ENCODE assay signal across 34 cellular contexts in genomic region chrY:19484997-19485396, GRCh38.
DNase-seq lines count a peak whose midpoint lies in the region; ATAC-seq, FAIRE-seq and TF ChIP-seq lines count a peak whose summit lies in the region.
"Had no signal": no experiment of that assay in that cellular context is flagged by ENCODE, and none has a peak within 500 bp of the region (broad histone marks: within the 10 kb centered on the region; RNA-seq: fewer than 3 reads in every experiment).

No MANE protein-coding gene starts in this region.

- no peaks in the 10 kb centered on the region for H3K79me1 ChIP-seq in H1 (ENCODE audit: low read depth, low read length)

- H4K5ac ChIP-seq in H1 (ENCODE audit: insufficient read length, low read depth, low read length), result no peak overlapping the region

- no peaks in the 10 kb centered on the region; a peak in 1 of 5 replicates for H3K27me3 ChIP-seq in HepG2 (ENCODE audit: control insufficient read depth in 1 of 2, insufficient read depth in 2 of 2, low read length in 2 of 2)
- H3K27me3 ChIP-seq in right lobe of liver, result no peaks in the 10 kb centered on the region
- H3K27me3 ChIP-seq in H1 (replicated peaks in 1 of 4; ENCODE audit: control insufficient read depth in 3 of 4, extremely low read depth in 1 of 4, insufficient read depth in 3 of 4, low read length in 3 of 4), result no peaks in the 10 kb centered on the region
- H3K27me3 ChIP-seq: BE2C; BLaER1; BLaER1 treated with 17β-estradiol and CSF1 and Interleukin-3, amounts not matched to agents 10 nM and 100 nM had no signal

- H3K4me2 ChIP-seq in HepG2 (ENCODE audit: low read depth, low read length) (no peak overlapping the region), A549 (no peak overlapping the region), H1 (ENCODE audit: insufficient read depth in 1 of 2, low read depth in 2 of 2, low read length in 2 of 2) (no peak overlapping the region)
- H3K4me2 ChIP-seq: BLaER1; BLaER1 treated with 17β-estradiol and CSF1 and Interleukin-3, amounts not matched to agents 10 nM and 100 nM had no signal

- H3K9me3 ChIP-seq in HepG2 (ENCODE audit: low read length) (no peaks in the 10 kb centered on the region), right lobe of liver (no peaks in the 10 kb centered on the region), A549 (no peaks in the 10 kb centered on the region), H1 (ENCODE audit: insufficient read depth in 2 of 2, low read depth in 1 of 2, low read length in 1 of 2) (no peaks in the 10 kb centered on the region)
- H3K9me3 ChIP-seq: BE2C; BLaER1; BLaER1 treated with 17β-estradiol and CSF1 and Interleukin-3, amounts not matched to agents 10 nM and 100 nM; Caco-2 had no signal

- no peak overlapping the region for H3K14ac ChIP-seq in H1 (ENCODE audit: insufficient read length)

- H3K4me3 ChIP-seq in HepG2 (replicated peaks in 1 of 3; ENCODE audit: insufficient read depth in 1 of 3, low read depth in 2 of 3, low read length in 3 of 3) (no peak overlapping the region), right lobe of liver (no peak overlapping the region), A549 (no peak overlapping the region), H1 (ENCODE audit: extremely low read depth in 1 of 4, insufficient read depth in 2 of 4, low read depth in 3 of 4, low read length in 4 of 4) (no peak overlapping the region)
- H3K4me3 ChIP-seq: BLaER1; BLaER1 treated with 17β-estradiol and CSF1 and Interleukin-3, amounts not matched to agents 10 nM and 100 nM had no signal

- no peak for TF ChIP-seq RAD21 in HepG2 (CRISPR knock-in tag; IDR thresholded peaks at IDR 0.05)
- TF ChIP-seq RAD21 in A549 (conservative IDR thresholded peaks at IDR 0.05 in 1 of 2, IDR thresholded peaks at IDR 0.05 in 1 of 2), result no peak
- no peak for TF ChIP-seq RAD21 in H1 (IDR thresholded peaks at IDR 0.05 in 1 of 2, conservative IDR thresholded peaks at IDR 0.05 in 1 of 2; ENCODE audit: low read depth in 2 of 2, low read length in 2 of 2)

- intact Hi-C loops in HepG2 (cut with micrococcal nuclease; ENCODE audit: unreplicated experiment), result no loop called here
- intact Hi-C loops in right lobe of liver (cut with DNase I), result no loop called here

- H2BK5ac ChIP-seq in H1 (ENCODE audit: low read depth, low read length), result no peak overlapping the region

- H3K4me3 Mint-ChIP-seq in activated T-cell treated with anti-CD3 and anti-CD28 coated beads, Interleukin-2, amount 50 U/mL, for 72 hours, result no peak overlapping the region
- H3K4me3 Mint-ChIP-seq: B cell; CD14-positive monocyte; CD4-positive, alpha-beta memory T cell; CD4-positive, alpha-beta T cell; CD4-positive, CD25-positive, alpha-beta regulatory T cell; CD8-positive, alpha-beta memory T cell; CD8-positive, alpha-beta T cell had no signal

- no peak for ATAC-seq in HepG2
- ATAC-seq in right lobe of liver, result no peak
- no peak for ATAC-seq in A549
- no peak for ATAC-seq in activated T-cell treated with anti-CD3 and anti-CD28 coated beads, Interleukin-2, amount 50 U/mL, for 72 hours (replicated peaks in 1 of 2)
- ATAC-seq: CD8-positive, alpha-beta T cell had no signal

- POLR2A ChIA-PET in HepG2 (lab: Yijun Ruan, JAX), result no interaction called here
- POLR2A ChIA-PET in A549 (lab: Yijun Ruan, JAX), result no interaction called here
- POLR2A ChIA-PET in H1 (lab: Charles Lee; ENCODE audit: partially characterized antibody), result no interaction called here

- FAIRE-seq in HepG2 (lab: Jason Lieb, UNC) (no peak), A549 (lab: Jason Lieb, UNC) (no peak), H1 (lab: Jason Lieb, UNC) (no peak)
- FAIRE-seq: A204.1, D721Med had no signal

- H3K23me2 ChIP-seq in H1 (ENCODE audit: low read depth, low read length), result no peaks in the 10 kb centered on the region

- H4K8ac ChIP-seq in H1 (ENCODE audit: extremely low read depth, insufficient read depth, low read length), result no peak overlapping the region

- no peak overlapping the region for H2BK12ac ChIP-seq in H1 (ENCODE audit: low read depth, low read length)

- peaks cover 0 to 7% of the 10 kb centered on the region in 2 donors for H3K36me3 Mint-ChIP-seq in activated T-cell treated with anti-CD3 and anti-CD28 coated beads, Interleukin-2, amount 50 U/mL, for 72 hours (ENCODE audit: insufficient read depth in 2 of 2)
- H3K36me3 Mint-ChIP-seq: CD14-positive monocyte; CD4-positive, CD25-positive, alpha-beta regulatory T cell had no signal

- H3K4ac ChIP-seq in H1 (replicated peaks; ENCODE audit: insufficient read length, low read depth, low read length), result no peak overlapping the region

- H3K56ac ChIP-seq in H1 (replicated peaks; ENCODE audit: insufficient read length, low read depth, low read length), result no peak overlapping the region

- no peak overlapping the region for H2BK15ac ChIP-seq in H1 (ENCODE audit: low read length)

- H2AFZ ChIP-seq in HepG2 (ENCODE audit: low read length) (no peak overlapping the region), H1 (ENCODE audit: low read length) (no peak overlapping the region)

- no peaks in the 10 kb centered on the region for H3K4me1 ChIP-seq in HepG2 (ENCODE audit: insufficient read depth, low read length)
- no peaks in the 10 kb centered on the region for H3K4me1 ChIP-seq in right lobe of liver
- H3K4me1 ChIP-seq in A549, result no peaks in the 10 kb centered on the region
- no peaks in the 10 kb centered on the region for H3K4me1 ChIP-seq in H1 (replicated peaks in 1 of 4; ENCODE audit: control insufficient read depth in 3 of 4, insufficient read depth in 4 of 4, low read length in 3 of 4)
- H3K4me1 ChIP-seq: BE2C; BLaER1; BLaER1 treated with 17β-estradiol and CSF1 and Interleukin-3, amounts not matched to agents 10 nM and 100 nM; Caco-2 had no signal

- in situ Hi-C loops in HepG2 (cut with HindIII; ENCODE audit: extremely low pct_ligation_motif_present, low pct_unique_long_range_greater_than_20kb), result no loop called here

- no peak for DNase-seq in HepG2 (ENCODE audit: low spot score)
- DNase-seq in right lobe of liver, result no peak
- no peak for DNase-seq in A549 (ENCODE audit: low read depth in 1 of 2, low spot score in 1 of 2)
- no peak for DNase-seq in H1 (ENCODE audit: low read depth in 1 of 2, low spot score in 2 of 2)
- no peak for DNase-seq in activated T-cell treated with anti-CD3 and anti-CD28 coated beads, Interleukin-2, amount 50 U/mL, for 72 hours
- DNase-seq in stimulated activated CD4-positive, alpha-beta T cell treated with anti-CD3 and anti-CD28 coated beads, Interleukin-4, amount 100 ng/mL, for 1 hour, result no peak
- DNase-seq: 8988T; ACHN; AML-193; BE2C; C1 segment of cervical spinal cord; Caco-2; Calu3; CD4-positive, alpha-beta memory T cell; CD4-positive, alpha-beta T cell; CD4-positive, CD25-positive, alpha-beta regulatory T cell; CD8-positive, alpha-beta memory T cell; CD8-positive, alpha-beta T cell; COR-L47; DMS 273 treated with DMSO at 0.1 percent for 48 hours; DMS153; DMS53; DMS79; DMS79 treated with DMSO at 0.1 percent for 48 hours; DND-41; EL had no signal

- H3K27ac ChIP-seq in HepG2 (ENCODE audit: extremely low read length, insufficient read depth, low read length), result no peak overlapping the region
- H3K27ac ChIP-seq in right lobe of liver, result no peak overlapping the region
- H3K27ac ChIP-seq in A549, result no peak overlapping the region
- no peak overlapping the region for H3K27ac ChIP-seq in H1 (ENCODE audit: low read depth, low read length)
- H3K27ac ChIP-seq: 22Rv1; BLaER1; BLaER1 treated with 17β-estradiol and CSF1 and Interleukin-3, amounts not matched to agents 10 nM and 100 nM; C4-2B had no signal

- no TSS peak for BruUV-seq in HepG2 (replicated peaks; lab: Mats Ljungman, UMichigan)

- no peak overlapping the region for H2AK5ac ChIP-seq in H1 (ENCODE audit: low read depth, low read length)

- H3K36me3 ChIP-seq in HepG2 (replicated peaks in 1 of 2; ENCODE audit: control insufficient read depth in 1 of 2, insufficient read depth in 2 of 2, low read length in 2 of 2) (no peaks in the 10 kb centered on the region), right lobe of liver (no peaks in the 10 kb centered on the region), H1 (ENCODE audit: control insufficient read depth in 2 of 4, insufficient read depth in 4 of 4, low read length in 3 of 4) (no peaks in the 10 kb centered on the region)
- H3K36me3 ChIP-seq: BE2C; BLaER1; BLaER1 treated with 17β-estradiol and CSF1 and Interleukin-3, amounts not matched to agents 10 nM and 100 nM had no signal

- no peak for TF ChIP-seq EP300 in HepG2 (IDR thresholded peaks at IDR 0.05; ENCODE audit: low read depth in 2 of 2, low read length in 2 of 2)
- no peak for TF ChIP-seq EP300 in HepG2 (CRISPR knock-in tag; IDR thresholded peaks at IDR 0.05; ENCODE audit: borderline replicate concordance)
- TF ChIP-seq EP300 in A549 (IDR thresholded peaks at IDR 0.05), result no peak
- no peak for TF ChIP-seq EP300 in H1 (IDR thresholded peaks at IDR 0.05; ENCODE audit: borderline replicate concordance in 1 of 2, low read depth in 2 of 2, low read length in 2 of 2)

- no peak overlapping the region for H3K23ac ChIP-seq in H1 (ENCODE audit: insufficient read length)

- no peak overlapping the region for H3K9ac ChIP-seq in HepG2 (ENCODE audit: insufficient read depth, low read depth, low read length)
- H3K9ac ChIP-seq in H1 (replicated peaks in 1 of 4; ENCODE audit: extremely low read depth in 1 of 4, low read depth in 3 of 4, low read length in 3 of 4), result no peak overlapping the region
- H3K9ac ChIP-seq: BLaER1; BLaER1 treated with 17β-estradiol and CSF1 and Interleukin-3, amounts not matched to agents 10 nM and 100 nM had no signal

- no peak overlapping the region for H3K18ac ChIP-seq in H1 (ENCODE audit: extremely low read depth, low read length)

- TF ChIP-seq CTCF in HepG2 (CRISPR knock-in tag; IDR thresholded peaks at IDR 0.05) (no peak), right lobe of liver (IDR thresholded peaks at IDR 0.05) (no peak), A549 (IDR thresholded peaks at IDR 0.05) (no peak), H1 (IDR thresholded peaks at IDR 0.05; ENCODE audit: control extremely low read depth in 1 of 3, insufficient read depth in 1 of 3, low read depth in 1 of 3, low read length in 3 of 3) (no peak)

- H4K91ac ChIP-seq in H1 (replicated peaks; ENCODE audit: insufficient read length, low read length), result no peak overlapping the region

- H3K27me3 Mint-ChIP-seq in activated T-cell treated with anti-CD3 and anti-CD28 coated beads, Interleukin-2, amount 50 U/mL, for 72 hours (ENCODE audit: low read depth), result no peaks in the 10 kb centered on the region
- H3K27me3 Mint-ChIP-seq: B cell; CD4-positive, alpha-beta memory T cell; CD4-positive, alpha-beta T cell; CD4-positive, CD25-positive, alpha-beta regulatory T cell; CD8-positive, alpha-beta memory T cell had no signal

- H3K27ac Mint-ChIP-seq in activated T-cell treated with anti-CD3 and anti-CD28 coated beads, Interleukin-2, amount 50 U/mL, for 72 hours, result no peak overlapping the region
- H3K27ac Mint-ChIP-seq: B cell; CD14-positive monocyte; CD4-positive, alpha-beta memory T cell; CD4-positive, alpha-beta T cell; CD4-positive, CD25-positive, alpha-beta regulatory T cell; CD8-positive, alpha-beta memory T cell; CD8-positive, alpha-beta T cell had no signal

- H3K9me3 Mint-ChIP-seq in activated T-cell treated with anti-CD3 and anti-CD28 coated beads, Interleukin-2, amount 50 U/mL, for 72 hours, result peaks cover 0 to 7% of the 10 kb centered on the region in 2 donors
- H3K9me3 Mint-ChIP-seq: CD4-positive, alpha-beta memory T cell; CD4-positive, alpha-beta T cell had no signal

- TF ChIP-seq POLR2A in HepG2 (IDR thresholded peaks at IDR 0.05; ENCODE audit: insufficient read depth in 1 of 2, low read depth in 2 of 2, low read length in 2 of 2) (no peak), right lobe of liver (IDR thresholded peaks at IDR 0.05) (no peak), A549 (IDR thresholded peaks at IDR 0.05; ENCODE audit: low read length) (no peak), H1 (IDR thresholded peaks at IDR 0.05; ENCODE audit: control extremely low read depth in 1 of 2, low read depth in 2 of 2, low read length in 2 of 2) (no peak)

- H4K20me1 ChIP-seq in HepG2 (ENCODE audit: insufficient read depth, low read length), result no peaks in the 10 kb centered on the region
- no peaks in the 10 kb centered on the region for H4K20me1 ChIP-seq in H1 (replicated peaks in 1 of 2; ENCODE audit: control insufficient read depth in 1 of 2, insufficient read depth in 2 of 2, low read length in 2 of 2)
- H4K20me1 ChIP-seq: BLaER1; BLaER1 treated with 17β-estradiol and CSF1 and Interleukin-3, amounts not matched to agents 10 nM and 100 nM had no signal

- 0% methylated on average over 2 of the region's 2 CpGs for WGBS in HepG2 (ENCODE audit: low lambda C conversion rate)
- WGBS in right lobe of liver (ENCODE audit: insufficient coverage, low coverage, low lambda C conversion rate, missing lambda C conversion rate), result no CpG with 5 or more reads among the region's 2 CpGs
- 85% methylated on average over 2 of the region's 2 CpGs for WGBS in A549 (ENCODE audit: missing lambda C conversion rate)
- 76% methylated on average over 2 of the region's 2 CpGs; no CpG with 5 or more reads in 1 of the 2 experiments for WGBS in H1 (ENCODE audit: extremely low coverage in 1 of 2, insufficient coverage in 1 of 2, insufficient read length in 1 of 2, insufficient replicate concordance in 2 of 2, low coverage in 1 of 2, low lambda C conversion rate in 2 of 2, missing lambda C conversion rate in 1 of 2), 2 experiments

- CTCF ChIA-PET in HepG2 (lab: Yijun Ruan, JAX; ENCODE audit: low intra/inter-chr PET ratio, low total read pairs), result no interaction called here
- CTCF ChIA-PET in A549 (lab: Yijun Ruan, JAX), result no interaction called here
- CTCF ChIA-PET in H1 (lab: Charles Lee; ENCODE audit: partially characterized antibody), result no interaction called here

- H3K4me1 Mint-ChIP-seq in activated T-cell treated with anti-CD3 and anti-CD28 coated beads, Interleukin-2, amount 50 U/mL, for 72 hours (ENCODE audit: low read depth), result no peaks in the 10 kb centered on the region
- H3K4me1 Mint-ChIP-seq: B cell; CD14-positive monocyte; CD4-positive, alpha-beta memory T cell; CD4-positive, CD25-positive, alpha-beta regulatory T cell had no signal

- H2BK20ac ChIP-seq in H1 (ENCODE audit: low read length), result no peak overlapping the region

- no peak overlapping the region for H2BK120ac ChIP-seq in H1 (replicated peaks; ENCODE audit: low read depth, low read length)

- no peaks in the 10 kb centered on the region for H3K79me2 ChIP-seq in HepG2 (ENCODE audit: insufficient read depth, low read length)
- no peaks in the 10 kb centered on the region for H3K79me2 ChIP-seq in H1 (ENCODE audit: control insufficient read depth in 1 of 2, insufficient read depth in 2 of 2, low read length in 2 of 2)

Comparison
In these comparisons a context has a peak if more than half of its experiments do, and no peak if none do; other contexts are left out.
1. Of the 41 proteins assayed by ChIP-seq in both HepG2 and H1: peak only in HepG2: none; only in H1: none; in both: MAFK; in neither: 40.